In genomic region chr1:209823143-209824041, GRCh38 we compare ENCODE assay signal across 8 cellular contexts. TPM values are rescaled to one million over a fixed set of nuclear protein-coding genes. Genes with fewer than 3 reads are reported as not detected.
A peak's percentile ranks its signal among the peaks of the same experiment; 100 is the strongest.
DNase-seq lines count a peak whose midpoint lies in the region; ATAC-seq, FAIRE-seq and TF ChIP-seq lines count a peak whose summit lies in the region.

No MANE protein-coding gene starts in this region.

- peak; percentile 8 for DNase-seq in activated naive CD4-positive, alpha-beta T cell treated with Interleukin-2 at 50 U/mL for 16 hours
- DNase-seq in activated naive CD4-positive, alpha-beta T cell treated with anti-CD3 and anti-CD28 coated beads, Interleukin-2, amount 50 U/mL, for 16 hours, result no peak
- DNase-seq in NCI-H460 (ENCODE audit: extremely low read depth, low read depth) (peak; percentile 67), astrocyte (ENCODE audit: low read depth) (peak; percentile 82), superior temporal gyrus (ENCODE audit: extremely low spot score) (peak; percentile 86)

- H2AFZ ChIP-seq in astrocyte (ENCODE audit: low read depth, low read length), result peak overlapping the region; percentile 66

- H3K36me3 Mint-ChIP-seq in astrocyte (ENCODE audit: low read depth, unreplicated experiment), result no peaks in the 10 kb centered on the region

- ATAC-seq in HG02610 (IDR thresholded peaks at IDR 0.05; ENCODE audit: unreplicated experiment) (peak; percentile 38), GM18520 (IDR thresholded peaks at IDR 0.05; ENCODE audit: unreplicated experiment) (no peak)

- H3K9me3 Mint-ChIP-seq in astrocyte (ENCODE audit: unreplicated experiment), result no peaks in the 10 kb centered on the region

- H3K9ac ChIP-seq in astrocyte (ENCODE audit: low read length), result peak overlapping the region; percentile 51

- H3K4me3 ChIP-seq in astrocyte (ENCODE audit: insufficient read depth, low read depth, low read length), result peak overlapping the region; percentile 21

- TF ChIP-seq CTCF in astrocyte (IDR thresholded peaks at IDR 0.05; ENCODE audit: insufficient read depth, low read depth, low read length), result peak; percentile 88

- peaks cover 7% of the 10 kb centered on the region for H3K4me1 ChIP-seq in astrocyte (ENCODE audit: insufficient read depth, low read length)

- H3K36me3 ChIP-seq in astrocyte (ENCODE audit: insufficient read depth, low read length), result no peaks in the 10 kb centered on the region

- H3K27me3 Mint-ChIP-seq in astrocyte (ENCODE audit: low read depth, unreplicated experiment), result peaks cover 6% of the 10 kb centered on the region

- FAIRE-seq in astrocyte (lab: Jason Lieb, UNC) (peak; percentile 13), islet of Langerhans (lab: Jason Lieb, UNC) (peak; percentile 79)

- peaks cover 6% of the 10 kb centered on the region for H3K79me2 ChIP-seq in astrocyte (ENCODE audit: insufficient read depth, low read length)

- no peaks in the 10 kb centered on the region for H4K20me1 ChIP-seq in astrocyte (ENCODE audit: insufficient read depth, low read length)

- H3K9me3 ChIP-seq in astrocyte (ENCODE audit: insufficient read depth, low read depth, low read length), result no peaks in the 10 kb centered on the region

- peaks cover 9% of the 10 kb centered on the region for H3K4me1 Mint-ChIP-seq in astrocyte (ENCODE audit: low read depth, unreplicated experiment)

- no peak overlapping the region for H3K4me3 Mint-ChIP-seq in astrocyte (ENCODE audit: unreplicated experiment)

- no peak overlapping the region for H3K27ac Mint-ChIP-seq in astrocyte (ENCODE audit: unreplicated experiment)

- peak overlapping the region; percentile 63 for H3K4me2 ChIP-seq in astrocyte (ENCODE audit: low read length)

- no peaks in the 10 kb centered on the region for H3K27me3 ChIP-seq in astrocyte (ENCODE audit: insufficient read depth, low read length)

- H3K27ac ChIP-seq in astrocyte (ENCODE audit: low read depth, low read length), result peak overlapping the region; percentile 66

RNA-seq across cellular contexts. Expression of gene UTP25, which starts 4.4 kb away (rescaled TPM):
- 28.8 and 29.2 TPM in 2 replicates for total RNA-seq in NCI-H460 (2014; rRNA removed; shearing (Covaris generic))
- 10.0 and 13.3 TPM in 2 replicates for polyA plus RNA-seq in NCI-H460 (2014; cell fraction: nucleus; rRNA removed)
- 7.0 and 7.4 TPM in 2 replicates for total RNA-seq in astrocyte

RNA-seq across cellular contexts. Expression of gene IRF6, which starts 17.4 kb away (rescaled TPM):
- 0.10 and 0.20 TPM in 2 replicates for total RNA-seq in NCI-H460 (2014; rRNA removed; shearing (Covaris generic))
- polyA plus RNA-seq in NCI-H460 (2014; cell fraction: nucleus; rRNA removed), result 0.07 TPM in 1 of 2 replicates, not detected in the other
- total RNA-seq in astrocyte, result 16.2 and 21.2 TPM in 2 replicates

RNA-seq across cellular contexts. Expression of gene C1orf74, which starts 39.0 kb away (rescaled TPM):
- total RNA-seq in NCI-H460 (2014; rRNA removed; shearing (Covaris generic)), result 4.6 and 5.4 TPM in 2 replicates
- polyA plus RNA-seq in NCI-H460 (2014; cell fraction: nucleus; rRNA removed), result 9.0 and 9.7 TPM in 2 replicates
- total RNA-seq in astrocyte, result 2.2 and 2.6 TPM in 2 replicates

Comparison
In these comparisons a context has a peak if more than half of its experiments do, and no peak if none do; other contexts are left out.
1. RNA of gene IRF6, which starts 17.4 kb away (total RNA-seq): 16.2 to 21.2 TPM in astrocyte; 0.10 to 0.20 TPM in NCI-H460; every median in the first group is over 10 times any median in the second.